ENCODE assay signal across 9 cellular contexts in the genomic region with DNA sequence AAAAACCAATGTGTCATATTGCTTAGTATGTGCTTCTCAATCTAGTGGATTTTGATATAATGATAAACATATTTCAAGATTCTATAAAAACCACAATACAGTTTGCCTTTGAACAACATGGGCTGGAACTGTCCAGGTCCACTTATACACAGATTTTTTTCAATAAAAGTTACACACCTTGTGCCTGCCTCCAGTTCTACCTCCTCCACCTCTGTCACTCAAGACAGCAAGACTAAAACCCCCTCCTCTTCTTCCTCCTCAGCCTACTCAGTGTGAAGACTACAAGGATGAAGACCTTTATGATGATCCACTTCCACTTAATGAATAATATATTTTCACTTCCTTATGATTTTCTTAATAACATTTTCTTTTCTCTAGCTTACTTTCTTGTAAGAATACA.
"Had no signal": no experiment of that assay in that cellular context is flagged by ENCODE, and none has a peak within 500 bp of the region (broad histone marks: within the 10 kb centered on the region; RNA-seq: fewer than 3 reads in every experiment).

No MANE protein-coding gene starts in this region.

- H3K4me3 ChIP-seq: ascending aorta had no signal

- H3K27me3 Mint-ChIP-seq: activated CD8-positive, alpha-beta memory T cell treated with anti-CD3 and anti-CD28 coated beads, Interleukin-2, amount 10 ng/mL, durations not matched to agents 7 days and 5 days; activated naive CD8-positive, alpha-beta T cell treated with anti-CD3 and anti-CD28 coated beads, Interleukin-2, amount 50 U/mL, for 24 hours; stimulated activated naive CD8-positive, alpha-beta T cell treated with anti-CD3 and anti-CD28 coated beads, Interleukin-15, Interleukin-2, amounts not matched to agents 100 ng/mL and 50 ng/mL, for 24 hours had no signal

- H3K27ac Mint-ChIP-seq: activated CD8-positive, alpha-beta memory T cell treated with anti-CD3 and anti-CD28 coated beads, Interleukin-2, amount 10 ng/mL, durations not matched to agents 7 days and 5 days; activated naive CD8-positive, alpha-beta T cell treated with anti-CD3 and anti-CD28 coated beads, Interleukin-2, amount 50 U/mL, for 24 hours; stimulated activated naive CD8-positive, alpha-beta T cell treated with anti-CD3 and anti-CD28 coated beads, Interleukin-15, Interleukin-2, amounts not matched to agents 100 ng/mL and 50 ng/mL, for 24 hours had no signal

- DNase-seq: activated CD4-positive, alpha-beta T cell treated with anti-CD3 and anti-CD28 coated beads, Interleukin-2, amount 50 U/mL, for 1 hour; activated CD8-positive, alpha-beta memory T cell treated with anti-CD3 and anti-CD28 coated beads, Interleukin-2, amount 10 ng/mL, durations not matched to agents 7 days and 5 days; activated naive CD8-positive, alpha-beta T cell treated with anti-CD3 and anti-CD28 coated beads, Interleukin-2, amount 50 U/mL, for 24 hours; activated T-cell treated with anti-CD3 and anti-CD28 coated beads, Interleukin-2, amount 50 U/mL, for 4 hours; foreskin melanocyte; retina; stimulated activated CD4-positive, alpha-beta T cell treated with anti-CD3 and anti-CD28 coated beads, Interleukin-4, amount 100 ng/mL, for 24 hours had no signal

- H3K9me3 Mint-ChIP-seq: activated T-cell treated with anti-CD3 and anti-CD28 coated beads, Interleukin-2, amount 50 U/mL, for 4 hours; stimulated activated naive CD8-positive, alpha-beta T cell treated with anti-CD3 and anti-CD28 coated beads, Interleukin-15, Interleukin-2, amounts not matched to agents 100 ng/mL and 50 ng/mL, for 24 hours had no signal

- ATAC-seq: activated CD8-positive, alpha-beta memory T cell treated with anti-CD3 and anti-CD28 coated beads, Interleukin-2, amount 10 ng/mL, durations not matched to agents 7 days and 5 days; activated naive CD8-positive, alpha-beta T cell treated with anti-CD3 and anti-CD28 coated beads, Interleukin-2, amount 50 U/mL, for 24 hours; activated T-cell treated with anti-CD3 and anti-CD28 coated beads, Interleukin-2, amount 50 U/mL, for 4 hours had no signal

- H3K27ac ChIP-seq: ascending aorta had no signal

- H3K27me3 ChIP-seq: ascending aorta had no signal

- H3K9me3 ChIP-seq: ascending aorta had no signal

- H3K4me3 Mint-ChIP-seq: activated CD8-positive, alpha-beta memory T cell treated with anti-CD3 and anti-CD28 coated beads, Interleukin-2, amount 10 ng/mL, durations not matched to agents 7 days and 5 days; activated naive CD8-positive, alpha-beta T cell treated with anti-CD3 and anti-CD28 coated beads, Interleukin-2, amount 50 U/mL, for 24 hours; activated T-cell treated with anti-CD3 and anti-CD28 coated beads, Interleukin-2, amount 50 U/mL, for 4 hours; stimulated activated naive CD8-positive, alpha-beta T cell treated with anti-CD3 and anti-CD28 coated beads, Interleukin-15, Interleukin-2, amounts not matched to agents 100 ng/mL and 50 ng/mL, for 24 hours had no signal

- H3K36me3 ChIP-seq: ascending aorta had no signal
